ENCODE assay signal across 23 cellular contexts in genomic region chr4:6172093-6172926, GRCh38. TPM values are rescaled to one million over a fixed set of nuclear protein-coding genes. Genes with fewer than 3 reads are reported as not detected.
DNase-seq lines count a peak whose midpoint lies in the region; ATAC-seq, FAIRE-seq and TF ChIP-seq lines count a peak whose summit lies in the region.
"Had no signal": no experiment of that assay in that cellular context is flagged by ENCODE, and none has a peak within 500 bp of the region (broad histone marks: within the 10 kb centered on the region; RNA-seq: fewer than 3 reads in every experiment).

No MANE protein-coding gene starts in this region.

- WGBS in prostate gland = 45% methylated on average over 9 of the region's 9 CpGs

- no peaks in the 10 kb centered on the region for H3K27me3 Mint-ChIP-seq in activated CD8-positive, alpha-beta memory T cell treated with anti-CD3 and anti-CD28 coated beads, Interleukin-2, amount 10 ng/mL, durations not matched to agents 7 days and 5 days
- H3K27me3 Mint-ChIP-seq in activated CD8-positive, alpha-beta T cell treated with anti-CD3 and anti-CD28 coated beads for 36 hours = no peaks in the 10 kb centered on the region
- H3K27me3 Mint-ChIP-seq: type B pancreatic cell had no signal

- H3K27ac ChIP-seq in prostate gland = no peak overlapping the region
- H3K27ac ChIP-seq: gastrocnemius medialis, SK-N-MC had no signal

- intact Hi-C loops in activated CD8-positive, alpha-beta T cell treated with anti-CD3 and anti-CD28 coated beads for 36 hours (cut with micrococcal nuclease) = no loop called here
- intact Hi-C loops in prostate gland (cut with DNase I) = no loop called here
- intact Hi-C loops in Right ventricle myocardium inferior (cut with DNase I) = no loop called here

- H3K4me3 Mint-ChIP-seq in activated CD8-positive, alpha-beta memory T cell treated with anti-CD3 and anti-CD28 coated beads, Interleukin-2, amount 10 ng/mL, durations not matched to agents 7 days and 5 days = peak overlapping the region; percentile 24
- no peak overlapping the region for H3K4me3 Mint-ChIP-seq in activated CD8-positive, alpha-beta T cell treated with anti-CD3 and anti-CD28 coated beads for 36 hours
- H3K4me3 Mint-ChIP-seq: mesothelial cell of epicardium; stimulated activated naive B cell treated with anti-CD40 and anti-IgM and Interleukin-4, amounts not matched to agents 10 μg/mL and 1 μg/mL and 100 μg/mL, for 72 hours; type B pancreatic cell had no signal

- ATAC-seq in activated CD8-positive, alpha-beta memory T cell treated with anti-CD3 and anti-CD28 coated beads, Interleukin-2, amount 10 ng/mL, durations not matched to agents 7 days and 5 days = peak; percentile 54
- ATAC-seq in activated CD8-positive, alpha-beta T cell treated with anti-CD3 and anti-CD28 coated beads for 36 hours = peak; percentile 49
- no peak for ATAC-seq in Right ventricle myocardium inferior
- no peak for ATAC-seq in GM21717 (IDR thresholded peaks at IDR 0.05; ENCODE audit: unreplicated experiment)
- ATAC-seq: gastrocnemius medialis; HepG2; PC-3; stimulated activated naive B cell treated with anti-CD40 and anti-IgM and Interleukin-4, amounts not matched to agents 10 μg/mL and 1 μg/mL and 100 μg/mL, for 72 hours had no signal

- peak; percentile 48 for FAIRE-seq in GM12892 (lab: Jason Lieb, UNC)
- FAIRE-seq: HepG2 had no signal

- no peaks in the 10 kb centered on the region for H3K27me3 ChIP-seq in prostate gland (replicated peaks; ENCODE audit: insufficient read depth)
- H3K27me3 ChIP-seq: gastrocnemius medialis had no signal

- H3K4me1 Mint-ChIP-seq in activated CD8-positive, alpha-beta memory T cell treated with anti-CD3 and anti-CD28 coated beads, Interleukin-2, amount 10 ng/mL, durations not matched to agents 7 days and 5 days = peaks cover 81% of the 10 kb centered on the region
- H3K4me1 Mint-ChIP-seq in activated CD8-positive, alpha-beta T cell treated with anti-CD3 and anti-CD28 coated beads for 36 hours (ENCODE audit: low read depth) = peaks cover 5% of the 10 kb centered on the region
- H3K4me1 Mint-ChIP-seq: mesothelial cell of epicardium; stimulated activated naive B cell treated with anti-CD40 and anti-IgM and Interleukin-4, amounts not matched to agents 10 μg/mL and 1 μg/mL and 100 μg/mL, for 72 hours had no signal

- H3K9me3 Mint-ChIP-seq in activated CD8-positive, alpha-beta memory T cell treated with anti-CD3 and anti-CD28 coated beads, Interleukin-2, amount 10 ng/mL, durations not matched to agents 7 days and 5 days (ENCODE audit: low read depth) = peaks cover 8% of the 10 kb centered on the region
- H3K9me3 Mint-ChIP-seq in activated CD8-positive, alpha-beta T cell treated with anti-CD3 and anti-CD28 coated beads for 36 hours = peaks cover 2% of the 10 kb centered on the region
- H3K9me3 Mint-ChIP-seq: type B pancreatic cell had no signal

- peak; percentile 63 for DNase-seq in activated CD8-positive, alpha-beta memory T cell treated with anti-CD3 and anti-CD28 coated beads, Interleukin-2, amount 10 ng/mL, durations not matched to agents 7 days and 5 days
- no peak for DNase-seq in activated CD8-positive, alpha-beta memory T cell treated with anti-CD3 and anti-CD28 coated beads for 24 hours
- DNase-seq in GM12892 (ENCODE audit: insufficient read length) (no peak), prostate gland (ENCODE audit: low spot score) (peak; percentile 8), Right ventricle myocardium inferior (ENCODE audit: missing footprints) (no peak), NCI-H510A treated with DMSO at 0.1 percent for 48 hours (lab: John Stamatoyannopoulos, UW) (no peak)
- no peak for DNase-seq in activated CD8-positive, alpha-beta T cell treated with anti-CD3 and anti-CD28 coated beads for 36 hours
- DNase-seq: ACHN; activated CD8-positive, alpha-beta memory T cell treated with anti-CD3 and anti-CD28 coated beads, Interleukin-2, amount 50 U/mL, for 48 hours; dermis blood vessel endothelial cell; gastrocnemius medialis; GOT3; NCI-H1436 treated with DMSO at 0.1 percent for 48 hours; NCI-H82; PC-3; stimulated activated naive B cell treated with anti-CD40 and anti-IgM and Interleukin-4, amounts not matched to agents 10 μg/mL and 1 μg/mL and 100 μg/mL, for 72 hours had no signal

- TF ChIP-seq CTCF in activated CD8-positive, alpha-beta T cell treated with anti-CD3 and anti-CD28 coated beads for 36 hours (IDR thresholded peaks at IDR 0.05) = no peak
- TF ChIP-seq CTCF in prostate gland (IDR thresholded peaks at IDR 0.05) = no peak

- peak overlapping the region; percentile 82 for H3K27ac Mint-ChIP-seq in activated CD8-positive, alpha-beta memory T cell treated with anti-CD3 and anti-CD28 coated beads, Interleukin-2, amount 10 ng/mL, durations not matched to agents 7 days and 5 days
- no peak overlapping the region for H3K27ac Mint-ChIP-seq in activated CD8-positive, alpha-beta T cell treated with anti-CD3 and anti-CD28 coated beads for 36 hours
- H3K27ac Mint-ChIP-seq: mesothelial cell of epicardium; stimulated activated naive B cell treated with anti-CD40 and anti-IgM and Interleukin-4, amounts not matched to agents 10 μg/mL and 1 μg/mL and 100 μg/mL, for 72 hours; type B pancreatic cell had no signal

- POLR2A ChIA-PET in activated CD8-positive, alpha-beta T cell treated with anti-CD3 and anti-CD28 coated beads for 36 hours (lab: Charles Lee) = interaction anchor here (1.2 kb wide), 1 partner anchor 8 kb away, joined by 4 read pairs; no protein-coding TSS in a partner anchor

- H3K9me3 ChIP-seq in prostate gland = no peaks in the 10 kb centered on the region
- H3K9me3 ChIP-seq: gastrocnemius medialis had no signal

- H3K36me3 Mint-ChIP-seq in activated CD8-positive, alpha-beta memory T cell treated with anti-CD3 and anti-CD28 coated beads, Interleukin-2, amount 10 ng/mL, durations not matched to agents 7 days and 5 days = peaks cover 89% of the 10 kb centered on the region
- peaks cover 2% of the 10 kb centered on the region for H3K36me3 Mint-ChIP-seq in activated CD8-positive, alpha-beta T cell treated with anti-CD3 and anti-CD28 coated beads for 36 hours (ENCODE audit: low read depth)
- H3K36me3 Mint-ChIP-seq: mesothelial cell of epicardium; stimulated activated naive B cell treated with anti-CD40 and anti-IgM and Interleukin-4, amounts not matched to agents 10 μg/mL and 1 μg/mL and 100 μg/mL, for 72 hours; type B pancreatic cell had no signal

- TF ChIP-seq POLR2A in GM12892 (IDR thresholded peaks at IDR 0.05; ENCODE audit: low read depth, low read length) (no peak), prostate gland (IDR thresholded peaks at IDR 0.05) (no peak)

- CTCF ChIA-PET in activated CD8-positive, alpha-beta memory T cell treated with anti-CD3 and anti-CD28 coated beads, Interleukin-2, amount 10 ng/mL, durations not matched to agents 7 days and 5 days (lab: Charles Lee) = interaction anchor here (1.0 to 1.4 kb wide), 2 partner anchors 10 to 26 kb away, joined by 3 to 5 read pairs; no protein-coding TSS in a partner anchor
- CTCF ChIA-PET in activated CD8-positive, alpha-beta T cell treated with anti-CD3 and anti-CD28 coated beads for 36 hours (lab: Charles Lee) = interaction anchor here (0.8 to 1.0 kb wide), 2 partner anchors 78 to 156 kb away, joined by 4 read pairs; no protein-coding TSS in a partner anchor

- no peaks in the 10 kb centered on the region for H3K4me1 ChIP-seq in prostate gland (replicated peaks)
- H3K4me1 ChIP-seq: gastrocnemius medialis had no signal

- H3K36me3 ChIP-seq in prostate gland = no peaks in the 10 kb centered on the region
- H3K36me3 ChIP-seq: gastrocnemius medialis had no signal

- no peak overlapping the region for H3K4me3 ChIP-seq in prostate gland
- H3K4me3 ChIP-seq: gastrocnemius medialis, SK-N-MC had no signal

RNA-seq across cellular contexts. Expression of gene JAKMIP1, which starts 28.0 kb away (rescaled TPM):
- 10 to 100 TPM; 41.7 to 57.8 TPM for total RNA-seq in activated CD8-positive, alpha-beta memory T cell treated with anti-CD3 and anti-CD28 coated beads, Interleukin-2, amount 10 ng/mL, durations not matched to agents 7 days and 5 days
- 16.0 TPM for polyA plus RNA-seq in GM12892 (2012; ENCODE audit: missing spikeins)
- 1 to 10 TPM; 5.6 to 6.3 TPM for total RNA-seq in activated CD8-positive, alpha-beta T cell treated with anti-CD3 and anti-CD28 coated beads for 36 hours
- total RNA-seq in prostate gland (10 to 100 TPM; 22.4 to 29.1 TPM), Right ventricle myocardium inferior (not detected)
- total RNA-seq: dermis blood vessel endothelial cell, epithelial cell of proximal tubule, HepG2, M059J, mesothelial cell of epicardium had no signal
- polyA plus RNA-seq: HepG2 had no signal

Comparison
In these comparisons a context has a peak if more than half of its experiments do, and no peak if none do; other contexts are left out.
1. DNase-seq: peak in activated CD8-positive, alpha-beta memory T cell treated with anti-CD3 and anti-CD28 coated beads, Interleukin-2, amount 10 ng/mL, durations not matched to agents 7 days and 5 days (single experiment) and prostate gland (single experiment); none in activated CD8-positive, alpha-beta memory T cell treated with anti-CD3 and anti-CD28 coated beads for 24 hours (single experiment), GM12892 (single experiment), activated CD8-positive, alpha-beta T cell treated with anti-CD3 and anti-CD28 coated beads for 36 hours (single experiment), Right ventricle myocardium inferior (single experiment) and NCI-H510A treated with DMSO at 0.1 percent for 48 hours (single experiment).
2. ATAC-seq: peak in activated CD8-positive, alpha-beta memory T cell treated with anti-CD3 and anti-CD28 coated beads, Interleukin-2, amount 10 ng/mL, durations not matched to agents 7 days and 5 days (single experiment) and activated CD8-positive, alpha-beta T cell treated with anti-CD3 and anti-CD28 coated beads for 36 hours (single experiment); none in Right ventricle myocardium inferior (single experiment) and GM21717 (single experiment).